In genomic region chr1:77354996-77355395, GRCh38 we compare ENCODE assay signal across 23 cellular contexts.
A peak's percentile ranks its signal among the peaks of the same experiment; 100 is the strongest.
DNase-seq lines count a peak whose midpoint lies in the region; ATAC-seq and TF ChIP-seq lines count a peak whose summit lies in the region.
"Had no signal": no experiment of that assay in that cellular context is flagged by ENCODE, and none has a peak within 500 bp of the region (broad histone marks: within the 10 kb centered on the region; RNA-seq: fewer than 3 reads in every experiment).

No MANE protein-coding gene starts in this region.

- no peak overlapping the region for H2AFZ ChIP-seq in osteoblast (ENCODE audit: low read length)

- H3K36me3 ChIP-seq in osteoblast (ENCODE audit: insufficient read depth, low read length) (no peaks in the 10 kb centered on the region), testis (ENCODE audit: low read depth, missing control alignments) (no peaks in the 10 kb centered on the region)
- H3K36me3 ChIP-seq: BLaER1 treated with 17β-estradiol and CSF1 and Interleukin-3, amounts not matched to agents 10 nM and 100 nM; SJSA1 had no signal

- H3K4me2 ChIP-seq in osteoblast (ENCODE audit: insufficient read depth, low read length): no peak overlapping the region
- H3K4me2 ChIP-seq: A549; BLaER1 treated with 17β-estradiol and CSF1 and Interleukin-3, amounts not matched to agents 10 nM and 100 nM had no signal

- no peak overlapping the region; the same call in 1 of the 2 replicates for H3K27ac Mint-ChIP-seq in HFFc6
- H3K27ac Mint-ChIP-seq: CD4-positive, alpha-beta T cell had no signal

- no peak for TF ChIP-seq CTCF in HFFc6 (IDR thresholded peaks at IDR 0.05)
- no peak for TF ChIP-seq CTCF in osteoblast (IDR thresholded peaks at IDR 0.05; ENCODE audit: extremely low read depth, low read depth, low read length)
- TF ChIP-seq CTCF in testis (IDR thresholded peaks at IDR 0.05): no peak

- TF ChIP-seq POLR2A in testis (IDR thresholded peaks at IDR 0.05): no peak

- H3K27me3 ChIP-seq in osteoblast (ENCODE audit: insufficient read depth, low read length) (no peaks in the 10 kb centered on the region), testis (no peaks in the 10 kb centered on the region)
- H3K27me3 ChIP-seq: BLaER1 treated with 17β-estradiol and CSF1 and Interleukin-3, amounts not matched to agents 10 nM and 100 nM; SJSA1 had no signal

- H3K27me3 Mint-ChIP-seq in HFFc6 (ENCODE audit: insufficient read depth): no peaks in the 10 kb centered on the region
- H3K27me3 Mint-ChIP-seq: CD4-positive, alpha-beta T cell had no signal

- H3K9me3 ChIP-seq in osteoblast (ENCODE audit: low read depth, low read length) (no peaks in the 10 kb centered on the region), testis (no peaks in the 10 kb centered on the region)
- H3K9me3 ChIP-seq: A549; BLaER1 treated with 17β-estradiol and CSF1 and Interleukin-3, amounts not matched to agents 10 nM and 100 nM; SJSA1 had no signal

- peaks cover 11% of the 10 kb centered on the region for H3K4me1 ChIP-seq in osteoblast (ENCODE audit: insufficient read depth, low read length)
- no peaks in the 10 kb centered on the region for H3K4me1 ChIP-seq in testis
- H3K4me1 ChIP-seq: SJSA1 had no signal

- H3K4me3 Mint-ChIP-seq in HFFc6: no peak overlapping the region
- H3K4me3 Mint-ChIP-seq: CD4-positive, alpha-beta T cell had no signal

- no peaks in the 10 kb centered on the region for H3K9me3 Mint-ChIP-seq in HFFc6
- H3K9me3 Mint-ChIP-seq: CD4-positive, alpha-beta T cell had no signal

- H3K4me3 ChIP-seq in osteoblast (ENCODE audit: insufficient read depth, low read length) (no peak overlapping the region), testis (no peak overlapping the region)
- H3K4me3 ChIP-seq: A549; BLaER1 treated with 17β-estradiol and CSF1 and Interleukin-3, amounts not matched to agents 10 nM and 100 nM; SJSA1 had no signal

- intact Hi-C loops in testis (cut with DNase I; ENCODE audit: low total_unique reads): no loop called here

- H4K20me1 ChIP-seq in osteoblast (ENCODE audit: insufficient read depth, low read length): no peaks in the 10 kb centered on the region
- H4K20me1 ChIP-seq: BLaER1 treated with 17β-estradiol and CSF1 and Interleukin-3, amounts not matched to agents 10 nM and 100 nM had no signal

- ATAC-seq in GM18511 (IDR thresholded peaks at IDR 0.05; ENCODE audit: unreplicated experiment) (no peak), HG03457 (IDR thresholded peaks at IDR 0.05; ENCODE audit: unreplicated experiment) (no peak)
- ATAC-seq: A549, HCT116, HepG2 had no signal

- peak; percentile 8 for DNase-seq in EL
- peak; percentile 10 for DNase-seq in HFFc6
- peak; percentile 25 for DNase-seq in fibroblast of peridontal ligament (ENCODE audit: extremely low read depth)
- DNase-seq in osteoblast (ENCODE audit: insufficient read length, low spot score, missing footprints): peak; percentile 2
- no peak for DNase-seq in testis
- DNase-seq: AML-193; CD4-positive, alpha-beta T cell; DMS53; GF-D8; Karpas-422; NCI-H1092 treated with DMSO at 0.1 percent for 48 hours; NCI-H1436 treated with DMSO at 0.1 percent for 48 hours; NCI-H1930; NCI-H526 treated with DMSO at 0.1 percent for 48 hours; Right ventricle myocardium superior; RPMI8226 had no signal

- H3K79me2 ChIP-seq in osteoblast (ENCODE audit: insufficient read depth, low read length): no peaks in the 10 kb centered on the region

- H3K27ac ChIP-seq in osteoblast (ENCODE audit: low read depth, low read length) (no peak overlapping the region), testis (no peak overlapping the region)
- H3K27ac ChIP-seq: A549; BLaER1 treated with 17β-estradiol and CSF1 and Interleukin-3, amounts not matched to agents 10 nM and 100 nM; SJSA1 had no signal

- peaks cover 26% of the 10 kb centered on the region for H3K4me1 Mint-ChIP-seq in HFFc6 (ENCODE audit: low read depth)

- H3K36me3 Mint-ChIP-seq in HFFc6 (ENCODE audit: low read depth): peaks cover 25% of the 10 kb centered on the region

- 69 to 91% methylated on average over 4 of the region's 4 CpGs for WGBS in testis, 2 donors
